ENCODE assay signal across 16 cellular contexts in genomic region chr18:61988100-61988499, GRCh38.
A peak's percentile ranks its signal among the peaks of the same experiment; 100 is the strongest.
DNase-seq lines count a peak whose midpoint lies in the region; ATAC-seq and TF ChIP-seq lines count a peak whose summit lies in the region.
"Had no signal": no experiment of that assay in that cellular context is flagged by ENCODE, and none has a peak within 500 bp of the region (broad histone marks: within the 10 kb centered on the region; RNA-seq: fewer than 3 reads in every experiment).

No MANE protein-coding gene starts in this region.

- H3K27ac Mint-ChIP-seq in osteocyte (ENCODE audit: unreplicated experiment): peak overlapping the region; percentile 58

- intact Hi-C loops in colonic mucosa (cut with DNase I): no loop called here
- intact Hi-C loops in esophagus squamous epithelium (cut with DNase I): no loop called here

- H3K27ac ChIP-seq in HEK293 (ENCODE audit: extremely low read depth, low read depth, low read length) (peak overlapping the region; percentile 76), colonic mucosa (no peak overlapping the region), esophagus squamous epithelium (no peak overlapping the region)
- H3K27ac ChIP-seq: BLaER1 had no signal

- no peaks in the 10 kb centered on the region for H3K9me3 ChIP-seq in HEK293 (ENCODE audit: control insufficient read depth, insufficient read depth, low read depth, low read length)
- H3K9me3 ChIP-seq in colonic mucosa: no peaks in the 10 kb centered on the region
- H3K9me3 ChIP-seq in esophagus squamous epithelium: no peaks in the 10 kb centered on the region
- H3K9me3 ChIP-seq: BLaER1 had no signal

- H3K36me3 ChIP-seq in HEK293 (ENCODE audit: control insufficient read depth in 2 of 2, insufficient read depth in 1 of 2, low read length in 2 of 2) (no peaks in the 10 kb centered on the region), colonic mucosa (no peaks in the 10 kb centered on the region), esophagus squamous epithelium (no peaks in the 10 kb centered on the region)
- H3K36me3 ChIP-seq: BLaER1 had no signal

- peaks cover 61% of the 10 kb centered on the region for H3K4me1 Mint-ChIP-seq in osteocyte (ENCODE audit: unreplicated experiment)

- H3K27me3 Mint-ChIP-seq in osteocyte (ENCODE audit: unreplicated experiment): no peaks in the 10 kb centered on the region

- H3K4me1 ChIP-seq in HEK293 (ENCODE audit: control insufficient read depth, insufficient read depth, low read length) (peaks cover 22% of the 10 kb centered on the region), colonic mucosa (no peaks in the 10 kb centered on the region), esophagus squamous epithelium (peaks cover 0 to 10% (median 6%) of the 10 kb centered on the region in 3 donors)
- H3K4me1 ChIP-seq: BLaER1 had no signal

- H3K27me3 ChIP-seq in colonic mucosa: no peaks in the 10 kb centered on the region
- H3K27me3 ChIP-seq in esophagus squamous epithelium: no peaks in the 10 kb centered on the region
- H3K27me3 ChIP-seq: BLaER1 had no signal

- H3K4me3 ChIP-seq in HEK293 (ENCODE audit: low read depth, low read length): no peak overlapping the region
- no peak overlapping the region for H3K4me3 ChIP-seq in colonic mucosa
- no peak overlapping the region for H3K4me3 ChIP-seq in esophagus squamous epithelium
- H3K4me3 ChIP-seq: BLaER1, GM12878, K562 had no signal

- no peak for ATAC-seq in HG03280 (IDR thresholded peaks at IDR 0.05; ENCODE audit: unreplicated experiment)
- ATAC-seq: GM12878, K562 had no signal

- WGBS in esophagus squamous epithelium, 2 donors: 75 to 97% methylated on average over 2 of the region's 2 CpGs

- TF ChIP-seq POLR2A in esophagus squamous epithelium (IDR thresholded peaks at IDR 0.05): no peak

- CTCF ChIA-PET in HEK293 (lab: Yijun Ruan, JAX): interaction anchor here (0.6 to 1.2 kb wide), 3 partner anchors 44 to 436 kb away, joined by 3 read pairs; no protein-coding TSS in a partner anchor

- H3K9ac ChIP-seq in colonic mucosa (ENCODE audit: low read depth in 2 of 2, low read length in 2 of 2): no peak overlapping the region
- H3K9ac ChIP-seq: BLaER1 had no signal

- DNase-seq in NCI-H2227 treated with DMSO at 0.1 percent for 48 hours (lab: John Stamatoyannopoulos, UW) (peak; percentile 18), cerebellar cortex (ENCODE audit: low spot score) (peak; percentile 10), osteocyte (ENCODE audit: extremely low spot score, unreplicated experiment) (no peak), colonic mucosa (no peak), esophagus squamous epithelium (lab: John Stamatoyannopoulos, UW) (no peak)
- DNase-seq in activated T-cell treated with anti-CD3 and anti-CD28 coated beads, Interleukin-2, amount 50 U/mL, for 48 hours: no peak
- DNase-seq: HCEC 1CT, NCI-H1048, NCI-H146, NCI-H2081 treated with DMSO at 0.1 percent for 48 hours, RPMI8226 had no signal

- POLR2A ChIA-PET in HEK293 (lab: Yijun Ruan, JAX): no interaction called here

- no peak overlapping the region for H3K4me3 Mint-ChIP-seq in osteocyte (ENCODE audit: unreplicated experiment)

- H3K9me3 Mint-ChIP-seq in osteocyte (ENCODE audit: unreplicated experiment): no peaks in the 10 kb centered on the region

- peaks cover 1% of the 10 kb centered on the region for H3K36me3 Mint-ChIP-seq in osteocyte (ENCODE audit: unreplicated experiment)

- TF ChIP-seq CTCF in HEK293 (tag by site-specific recombination; IDR thresholded peaks at IDR 0.05): no peak
- no peak for TF ChIP-seq CTCF in osteocyte (IDR thresholded peaks at IDR 0.05)
- no peak for TF ChIP-seq CTCF in colonic mucosa (IDR thresholded peaks at IDR 0.05)
- TF ChIP-seq CTCF in esophagus squamous epithelium (IDR thresholded peaks at IDR 0.05): no peak

TF ChIP-seq in HEK293, 187 proteins besides CTCF, POLR2A, EP300 and RAD21 (continues in another document):
- TF ChIP-seq ZNF843 (tag by site-specific recombination; IDR thresholded peaks at IDR 0.05) (peak; percentile 74), ZNF449 (tag by site-specific recombination; IDR thresholded peaks at IDR 0.05) (no peak), ZNF239 (tag by site-specific recombination; IDR thresholded peaks at IDR 0.05) (no peak), ZNF214 (tag by site-specific recombination; IDR thresholded peaks at IDR 0.05; ENCODE audit: borderline replicate concordance) (no peak), ZNF132 (tag by site-specific recombination; IDR thresholded peaks at IDR 0.05; ENCODE audit: borderline replicate concordance) (no peak), BCL6B (tag by site-specific recombination; IDR thresholded peaks at IDR 0.05) (peak; percentile 24; the same call in 1 of the 2 replicates), ZBTB7A (tag by site-specific recombination; IDR thresholded peaks at IDR 0.05; ENCODE audit: low read depth) (no peak), HOXA7 (CRISPR knock-in tag; IDR thresholded peaks at IDR 0.05; ENCODE audit: borderline replicate concordance) (no peak), GFI1B (tag by site-specific recombination; IDR thresholded peaks at IDR 0.05) (no peak), ZFP69B (tag by site-specific recombination; IDR thresholded peaks at IDR 0.05) (no peak), ZNF16 (tag by site-specific recombination; IDR thresholded peaks at IDR 0.05; ENCODE audit: low read depth) (no peak), PRDM1 (tag by site-specific recombination; IDR thresholded peaks at IDR 0.05) (no peak), ZNF707 (tag by site-specific recombination; IDR thresholded peaks at IDR 0.05) (no peak), ZNF391 (tag by site-specific recombination; IDR thresholded peaks at IDR 0.05; ENCODE audit: borderline replicate concordance, low read depth) (no peak), ZNF24 (tag by site-specific recombination; IDR thresholded peaks at IDR 0.05) (no peak), ZNF350 (tag by site-specific recombination; IDR thresholded peaks at IDR 0.05) (no peak), KLF16 (tag by site-specific recombination; IDR thresholded peaks at IDR 0.05) (no peak), ZNF146 (tag by site-specific recombination; IDR thresholded peaks at IDR 0.05) (no peak), ZBTB21 (tag by site-specific recombination; IDR thresholded peaks at IDR 0.05) (no peak), ZNF133 (tag by site-specific recombination; IDR thresholded peaks at IDR 0.05) (no peak), ZNF623 (tag by site-specific recombination; IDR thresholded peaks at IDR 0.05) (no peak), ZNF223 (tag by site-specific recombination; IDR thresholded peaks at IDR 0.05) (no peak), MZF1 (tag by site-specific recombination; IDR thresholded peaks at IDR 0.05; ENCODE audit: borderline replicate concordance) (no peak)
- TF ChIP-seq, protein P1, sequence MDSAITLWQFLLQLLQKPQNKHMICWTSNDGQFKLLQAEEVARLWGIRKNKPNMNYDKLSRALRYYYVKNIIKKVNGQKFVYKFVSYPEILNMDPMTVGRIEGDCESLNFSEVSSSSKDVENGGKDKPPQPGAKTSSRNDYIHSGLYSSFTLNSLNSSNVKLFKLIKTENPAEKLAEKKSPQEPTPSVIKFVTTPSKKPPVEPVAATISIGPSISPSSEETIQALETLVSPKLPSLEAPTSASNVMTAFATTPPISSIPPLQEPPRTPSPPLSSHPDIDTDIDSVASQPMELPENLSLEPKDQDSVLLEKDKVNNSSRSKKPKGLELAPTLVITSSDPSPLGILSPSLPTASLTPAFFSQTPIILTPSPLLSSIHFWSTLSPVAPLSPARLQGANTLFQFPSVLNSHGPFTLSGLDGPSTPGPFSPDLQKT (IDR thresholded peaks at IDR 0.05; ENCODE audit: borderline replicate concordance, low read depth, low read length): 0 out of 2 replicates have a peak, but pooled peaks have one; percentile 55

Comparison
In these comparisons a context has a peak if more than half of its experiments do, and no peak if none do; other contexts are left out.
1. DNase-seq: peak in NCI-H2227 treated with DMSO at 0.1 percent for 48 hours (single experiment) and cerebellar cortex (single experiment); none in osteocyte (single experiment), activated T-cell treated with anti-CD3 and anti-CD28 coated beads, Interleukin-2, amount 50 U/mL, for 48 hours (0 of 2), colonic mucosa (single experiment) and esophagus squamous epithelium (single experiment).